ENCODE assay signal across 9 cellular contexts in genomic region chr2:172048996-172049503, GRCh38. TPM values are rescaled to one million over a fixed set of nuclear protein-coding genes. Genes with fewer than 3 reads are reported as not detected.
"Had no signal": no experiment of that assay in that cellular context is flagged by ENCODE, and none has a peak within 500 bp of the region (broad histone marks: within the 10 kb centered on the region; RNA-seq: fewer than 3 reads in every experiment).

No MANE protein-coding gene starts in this region.

- H3K4me2 ChIP-seq: GM23338 had no signal

- H3K27me3 Mint-ChIP-seq: IgD-negative memory B cell had no signal

- H3K4me1 Mint-ChIP-seq: H9, IgD-negative memory B cell had no signal

- DNase-seq: H9, HCEC 1CT, KG1 had no signal

- H3K27ac Mint-ChIP-seq: GM23338, H9, IgD-negative memory B cell had no signal

- H3K4me3 Mint-ChIP-seq: GM23338, H9, IgD-negative memory B cell had no signal

- ATAC-seq: GM23338, HepG2 had no signal

- FAIRE-seq: H1, H54, HepG2 had no signal

- H3K4me3 ChIP-seq: GM23338 had no signal

- H3K27ac ChIP-seq: HL-60 had no signal

- H3K9me3 Mint-ChIP-seq: GM23338, H9, IgD-negative memory B cell had no signal

- H2AFZ ChIP-seq: GM23338 had no signal

RNA-seq across cellular contexts. Expression of gene DLX1, which starts 36.3 kb away (rescaled TPM):
- total RNA-seq: GM23338, H1, H9 had no signal
- polyA plus RNA-seq: GM23338, IgD-negative memory B cell had no signal

RNA-seq across cellular contexts. Expression of gene DLX2, which starts 53.6 kb away (rescaled TPM):
- total RNA-seq: H9 had no signal
- polyA plus RNA-seq: H1, IgD-negative memory B cell had no signal
